12 cellular contexts compared by ENCODE assay signal in genomic region chr1:94327001-94327685, GRCh38.
DNase-seq lines count a peak whose midpoint lies in the region; ATAC-seq, FAIRE-seq and TF ChIP-seq lines count a peak whose summit lies in the region.
"Had no signal": no experiment of that assay in that cellular context is flagged by ENCODE, and none has a peak within 500 bp of the region (broad histone marks: within the 10 kb centered on the region; RNA-seq: fewer than 3 reads in every experiment).

No MANE protein-coding gene starts in this region.

- H3K36me3 ChIP-seq in brain microvascular endothelial cell (replicated peaks) (no peaks in the 10 kb centered on the region), iPS-15b (ENCODE audit: control insufficient read depth, insufficient read depth, low read length) (no peaks in the 10 kb centered on the region), skeletal muscle satellite cell (ENCODE audit: insufficient read depth, low read length) (no peaks in the 10 kb centered on the region), pancreas (no peaks in the 10 kb centered on the region)

- H3K9ac ChIP-seq in iPS-15b (ENCODE audit: low read depth, low read length): no peak overlapping the region
- H3K9ac ChIP-seq in skeletal muscle satellite cell (ENCODE audit: low read depth, low read length): peak overlapping the region; percentile 87

- no peak for ATAC-seq in GM19035 (IDR thresholded peaks at IDR 0.05; ENCODE audit: unreplicated experiment)
- no peak for ATAC-seq in pancreas
- ATAC-seq in HG03442 (IDR thresholded peaks at IDR 0.05; ENCODE audit: unreplicated experiment): no peak
- ATAC-seq: stimulated activated naive CD8-positive, alpha-beta T cell treated with anti-CD3 and anti-CD28 coated beads, Interleukin-15, amount 100 ng/mL, for 72 hours had no signal

- H3K4me2 ChIP-seq in skeletal muscle satellite cell (ENCODE audit: low read length): peak overlapping the region; percentile 69

- in situ Hi-C loops in brain microvascular endothelial cell (cut with HindIII; ENCODE audit: low pct_ligation_motif_present, low sequenced_read_pairs): loop anchor here (25.0 kb wide), 1 partner anchor 90 kb away; the partner anchor contains the start of gene ARHGAP29

- H3K4me1 ChIP-seq in iPS-15b (ENCODE audit: control insufficient read depth, insufficient read depth, low read length): peaks cover 25% of the 10 kb centered on the region
- peaks cover 74% of the 10 kb centered on the region for H3K4me1 ChIP-seq in skeletal muscle satellite cell (ENCODE audit: control insufficient read depth, insufficient read depth, low read length)
- peaks cover 0 to 23% (median 20%) of the 10 kb centered on the region in 3 donors for H3K4me1 ChIP-seq in pancreas

- H3K27me3 ChIP-seq in brain microvascular endothelial cell (replicated peaks) (no peaks in the 10 kb centered on the region), iPS-15b (ENCODE audit: control insufficient read depth, insufficient read depth, low read length) (no peaks in the 10 kb centered on the region), skeletal muscle satellite cell (ENCODE audit: control insufficient read depth, insufficient read depth, low read length) (no peaks in the 10 kb centered on the region), pancreas (no peaks in the 10 kb centered on the region)

- TF ChIP-seq CTCF in brain microvascular endothelial cell (IDR thresholded peaks at IDR 0.05; ENCODE audit: low read depth, low read length, missing control alignments): no peak
- no peak for TF ChIP-seq CTCF in pancreas (IDR thresholded peaks at IDR 0.05)

- H3K27ac ChIP-seq in brain microvascular endothelial cell (peak overlapping the region; percentile 96), pancreas (peak overlapping the region in 2 of 4 donors; percentile 66 to 70)
- H3K27ac ChIP-seq: HL-60 had no signal

- H3K9me3 ChIP-seq in iPS-15b (ENCODE audit: control insufficient read depth, insufficient read depth, low read length): no peaks in the 10 kb centered on the region
- no peaks in the 10 kb centered on the region for H3K9me3 ChIP-seq in skeletal muscle satellite cell (replicated peaks; ENCODE audit: low read length)
- H3K9me3 ChIP-seq in pancreas: no peaks in the 10 kb centered on the region

- DNase-seq in HCEC 1CT: peak; percentile 54
- DNase-seq in brain microvascular endothelial cell: peak; percentile 74
- DNase-seq in C1 segment of cervical spinal cord (lab: John Stamatoyannopoulos, UW): no peak
- DNase-seq in pancreas: no peak
- DNase-seq: activated naive CD4-positive, alpha-beta T cell treated with Interleukin-2 at 50 U/mL for 16 hours; stimulated activated naive CD8-positive, alpha-beta T cell treated with anti-CD3 and anti-CD28 coated beads, Interleukin-15, amount 100 ng/mL, for 72 hours had no signal

- FAIRE-seq in pancreas (lab: Jason Lieb, UNC): no peak
- FAIRE-seq: GM18507 had no signal

- WGBS in pancreas, 2 donors: 38 to 40% methylated on average over 18 of the region's 18 CpGs

- H3K4me3 ChIP-seq in brain microvascular endothelial cell (ENCODE audit: low read depth, low read length) (no peak overlapping the region), iPS-15b (ENCODE audit: low read depth, low read length) (peak overlapping the region; percentile 45), skeletal muscle satellite cell (ENCODE audit: low read length) (peak overlapping the region; percentile 47), pancreas (no peak overlapping the region)

- intact Hi-C loops in pancreas (cut with DNase I): loop anchor here in 1 of 3 donors (10.0 kb wide), 1 partner anchor 92 kb away; the partner anchor contains the start of gene ARHGAP29

Comparison
In these comparisons a context has a peak if more than half of its experiments do, and no peak if none do; other contexts are left out.
1. DNase-seq: peak in HCEC 1CT (single experiment) and brain microvascular endothelial cell (single experiment); none in C1 segment of cervical spinal cord (0 of 14) and pancreas (0 of 6).
2. H3K4me3 ChIP-seq: peak in iPS-15b (single experiment) and skeletal muscle satellite cell (single experiment); none in brain microvascular endothelial cell (single experiment) and pancreas (0 of 4).